Comparison of ENCODE assay signal across 24 cellular contexts in the genomic region with DNA sequence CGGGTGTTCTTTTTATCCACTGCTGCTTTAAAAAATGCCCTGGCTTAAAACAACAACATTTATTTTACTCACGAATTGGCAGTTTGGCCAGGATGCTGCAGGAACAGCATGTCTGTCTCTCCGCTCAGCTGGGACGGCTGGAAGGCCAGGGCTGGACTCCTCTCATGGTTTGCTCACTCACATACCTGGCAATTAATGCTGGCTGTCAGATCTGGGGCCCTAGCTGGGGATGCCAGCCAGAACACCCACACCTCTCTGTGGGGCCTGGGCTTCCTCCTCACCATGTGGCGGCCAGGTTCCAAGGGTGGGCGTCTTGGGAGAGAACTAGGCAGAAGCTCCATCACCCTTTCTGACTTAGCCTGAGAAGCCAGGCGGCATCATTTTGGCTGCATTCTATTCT.
"Had no signal": no experiment of that assay in that cellular context is flagged by ENCODE, and none has a peak within 500 bp of the region (broad histone marks: within the 10 kb centered on the region; RNA-seq: fewer than 3 reads in every experiment).

No MANE protein-coding gene starts in this region.

- H3K27me3 ChIP-seq: heart left ventricle, pancreas, right lobe of liver, stomach, vagina had no signal

- H3K4me3 ChIP-seq: heart left ventricle, pancreas, right lobe of liver, stomach, suprapubic skin, vagina had no signal

- ATAC-seq: activated T-cell treated with anti-CD3 and anti-CD28 coated beads, Interleukin-2, amount 50 U/mL, for 72 hours; esophagus mucosa; left cardiac atrium; pancreas; right lobe of liver; stimulated activated effector memory CD8-positive, alpha-beta T cell treated with anti-CD3 and anti-CD28 coated beads, Interleukin-12 subunit alpha, Interleukin-12 subunit beta, amount 100 ng/mL, for 72 hours; T-helper 17 cell had no signal

- H3K4me1 ChIP-seq: pancreas, right lobe of liver, vagina had no signal

- H3K27ac ChIP-seq: heart left ventricle, neutrophil, pancreas, right lobe of liver, suprapubic skin, vagina had no signal

- DNase-seq: activated CD4-positive, alpha-beta T cell treated with anti-CD3 and anti-CD28 coated beads for 4 hours; activated CD4-positive, alpha-beta T cell treated with anti-CD3 and anti-CD28 coated beads, Interleukin-2, amount 50 U/mL, for 48 hours; activated CD4-positive, CD25-positive, alpha-beta regulatory T cell; activated effector memory CD4-positive, alpha-beta T cell treated with Interleukin-2 at 50 U/mL for 16 hours; activated naive CD4-positive, alpha-beta T cell treated with anti-CD3 and anti-CD28 coated beads for 36 hours; activated naive CD8-positive, alpha-beta T cell treated with anti-CD3 and anti-CD28 coated beads, Interleukin-2, amount 10 ng/mL, durations not matched to agents 7 days and 5 days; activated T-cell treated with anti-CD3 and anti-CD28 coated beads, Interleukin-2, amount 50 U/mL, for 72 hours; amniotic stem cell; dermis blood vessel endothelial cell; effector memory CD4-positive, alpha-beta T cell; heart left ventricle; left cardiac atrium; pancreas; right lobe of liver; small intestine; stimulated activated CD4-positive, alpha-beta T cell treated with anti-CD3 and anti-CD28 coated beads, Interleukin-2, amount 100 ng/mL, for 24 hours; stomach; T-helper 17 cell had no signal

- FAIRE-seq: islet of Langerhans, pancreas, small intestine had no signal

- H3K9me3 ChIP-seq: heart left ventricle, neutrophil, pancreas, right lobe of liver, stomach, suprapubic skin, vagina had no signal

- H3K36me3 ChIP-seq: heart left ventricle, neutrophil, pancreas, right lobe of liver, stomach, suprapubic skin, vagina had no signal
